ENCODE assay signal across 1 cellular context in the genomic region with DNA sequence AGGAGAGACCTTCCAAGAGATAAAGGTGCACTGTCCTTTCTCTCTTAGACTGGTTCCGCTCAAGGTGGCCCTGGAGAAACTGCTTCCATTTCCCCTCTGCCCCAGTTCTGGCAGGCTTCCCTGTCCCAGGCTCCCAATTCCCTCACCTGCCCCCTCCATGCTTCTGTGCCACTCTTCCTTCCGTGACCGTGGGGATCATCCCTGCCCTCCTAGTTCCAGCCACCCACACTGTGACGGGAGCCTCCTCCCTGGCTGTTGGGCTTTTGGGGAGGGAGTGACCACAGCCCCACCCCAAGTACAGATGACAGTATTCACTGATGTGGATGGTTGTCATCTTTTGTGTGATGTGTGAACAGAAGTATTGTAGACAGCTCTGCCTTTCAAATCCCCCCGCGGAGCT.
TF ChIP-seq lines count a peak whose summit lies in the region.

No MANE protein-coding gene starts in this region.

TF ChIP-seq in IMR-90, 13 proteins besides CTCF, POLR2A, EP300 and RAD21:
- no peak for TF ChIP-seq FOS (IDR thresholded peaks at IDR 0.05; ENCODE audit: low read depth, low read length)
- no peak for TF ChIP-seq RFX5 (IDR thresholded peaks at IDR 0.05; ENCODE audit: low read depth, low read length)
- no peak for TF ChIP-seq MXI1 (IDR thresholded peaks at IDR 0.05; ENCODE audit: borderline replicate concordance, low read depth, low read length)
- TF ChIP-seq RCOR1 (IDR thresholded peaks at IDR 0.05; ENCODE audit: insufficient replicate concordance, low read length), result no peak
- no peak for TF ChIP-seq SMC3 (IDR thresholded peaks at IDR 0.05; ENCODE audit: low read depth, low read length)
- TF ChIP-seq BHLHE40 (IDR thresholded peaks at IDR 0.05; ENCODE audit: low read depth, low read length), result no peak
- TF ChIP-seq, protein P1, sequence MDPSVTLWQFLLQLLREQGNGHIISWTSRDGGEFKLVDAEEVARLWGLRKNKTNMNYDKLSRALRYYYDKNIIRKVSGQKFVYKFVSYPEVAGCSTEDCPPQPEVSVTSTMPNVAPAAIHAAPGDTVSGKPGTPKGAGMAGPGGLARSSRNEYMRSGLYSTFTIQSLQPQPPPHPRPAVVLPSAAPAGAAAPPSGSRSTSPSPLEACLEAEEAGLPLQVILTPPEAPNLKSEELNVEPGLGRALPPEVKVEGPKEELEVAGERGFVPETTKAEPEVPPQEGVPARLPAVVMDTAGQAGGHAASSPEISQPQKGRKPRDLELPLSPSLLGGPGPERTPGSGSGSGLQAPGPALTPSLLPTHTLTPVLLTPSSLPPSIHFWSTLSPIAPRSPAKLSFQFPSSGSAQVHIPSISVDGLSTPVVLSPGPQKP (IDR thresholded peaks at IDR 0.05; ENCODE audit: borderline replicate concordance, low read depth, low read length), result no peak
- no peak for TF ChIP-seq MAFK (IDR thresholded peaks at IDR 0.05; ENCODE audit: low read depth, low read length)
- no peak for TF ChIP-seq NFE2L2 (IDR thresholded peaks at IDR 0.05; ENCODE audit: low read depth, low read length)
- TF ChIP-seq MAZ (IDR thresholded peaks at IDR 0.05; ENCODE audit: borderline replicate concordance, low read depth, low read length), result no peak
- TF ChIP-seq CEBPB (IDR thresholded peaks at IDR 0.05; ENCODE audit: low read depth, low read length), result no peak
- TF ChIP-seq, protein P2, sequence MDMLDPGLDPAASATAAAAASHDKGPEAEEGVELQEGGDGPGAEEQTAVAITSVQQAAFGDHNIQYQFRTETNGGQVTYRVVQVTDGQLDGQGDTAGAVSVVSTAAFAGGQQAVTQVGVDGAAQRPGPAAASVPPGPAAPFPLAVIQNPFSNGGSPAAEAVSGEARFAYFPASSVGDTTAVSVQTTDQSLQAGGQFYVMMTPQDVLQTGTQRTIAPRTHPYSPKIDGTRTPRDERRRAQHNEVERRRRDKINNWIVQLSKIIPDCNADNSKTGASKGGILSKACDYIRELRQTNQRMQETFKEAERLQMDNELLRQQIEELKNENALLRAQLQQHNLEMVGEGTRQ (IDR thresholded peaks at IDR 0.05; ENCODE audit: low read depth, low read length), result no peak
- no peak for TF ChIP-seq CHD1 (IDR thresholded peaks at IDR 0.05; ENCODE audit: low read depth, low read length)
TF ChIP-seq in IMR-90: peak in this region for 0.
